ENCODE assay signal across 25 cellular contexts in genomic region chr20:32872266-32872665, GRCh38. TPM values are rescaled to one million over a fixed set of nuclear protein-coding genes. Genes with fewer than 3 reads are reported as not detected.
"Had no signal": no experiment of that assay in that cellular context is flagged by ENCODE, and none has a peak within 500 bp of the region (broad histone marks: within the 10 kb centered on the region; RNA-seq: fewer than 3 reads in every experiment).

No MANE protein-coding gene starts in this region.

- ATAC-seq: left colon; left ventricle myocardium superior; psoas muscle; stimulated activated effector memory CD8-positive, alpha-beta T cell treated with anti-CD3 and anti-CD28 coated beads, Interleukin-12 subunit alpha, Interleukin-12 subunit beta, amount 100 ng/mL, for 72 hours; stimulated activated naive CD8-positive, alpha-beta T cell treated with anti-CD3 and anti-CD28 coated beads, Interleukin-15, Interleukin-2, amounts not matched to agents 100 U/mL and 50 U/mL, for 24 hours had no signal

- DNase-seq: effector CD4-positive, alpha-beta T cell; foreskin melanocyte; head of caudate nucleus; left colon; left ventricle myocardium superior; mesendoderm; naive B cell; psoas muscle; retina; stimulated activated CD4-positive, alpha-beta T cell treated with anti-CD3 and anti-CD28 coated beads, Interleukin-4, amount 100 ng/mL, for 1 hour; stimulated activated CD8-positive, alpha-beta memory T cell treated with anti-CD3 and anti-CD28 coated beads, Interleukin-4, amount 100 ng/mL, for 48 hours; stimulated activated naive CD8-positive, alpha-beta T cell treated with anti-CD3 and anti-CD28 coated beads, Interleukin-15, Interleukin-2, amounts not matched to agents 100 U/mL and 50 U/mL, for 24 hours; tibial artery; upper lobe of left lung; uterus had no signal

- H3K36me3 ChIP-seq: suprapubic skin, upper lobe of left lung, uterus had no signal

- H3K4me3 ChIP-seq: coronary artery, hepatocyte, lung, psoas muscle, smooth muscle cell, suprapubic skin, tibial artery, upper lobe of left lung, uterus had no signal

- H3K27me3 ChIP-seq: hepatocyte, suprapubic skin, tibial artery, upper lobe of left lung, uterus had no signal

- H3K27ac ChIP-seq: coronary artery, hepatocyte, parathyroid adenoma, psoas muscle, suprapubic skin, tibial artery, upper lobe of left lung, uterus had no signal

- H3K4me1 ChIP-seq: parathyroid adenoma, psoas muscle, suprapubic skin, tibial artery, uterus had no signal

- H3K27ac Mint-ChIP-seq: nephron; stimulated activated effector memory CD8-positive, alpha-beta T cell treated with anti-CD3 and anti-CD28 coated beads, Interleukin-12 subunit alpha, Interleukin-12 subunit beta, amount 100 ng/mL, for 72 hours had no signal

- H3K36me3 Mint-ChIP-seq: stimulated activated effector memory CD8-positive, alpha-beta T cell treated with anti-CD3 and anti-CD28 coated beads, Interleukin-12 subunit alpha, Interleukin-12 subunit beta, amount 100 ng/mL, for 72 hours had no signal

- H3K9me3 ChIP-seq: psoas muscle, suprapubic skin, tibial artery, upper lobe of left lung, uterus had no signal

- H3K4me1 Mint-ChIP-seq: naive B cell, nephron had no signal

- H3K9ac ChIP-seq: parathyroid adenoma had no signal

- H3K27me3 Mint-ChIP-seq: naive B cell had no signal

- H3K4me3 Mint-ChIP-seq: nephron; stimulated activated effector memory CD8-positive, alpha-beta T cell treated with anti-CD3 and anti-CD28 coated beads, Interleukin-12 subunit alpha, Interleukin-12 subunit beta, amount 100 ng/mL, for 72 hours had no signal

- H3K9me3 Mint-ChIP-seq: naive B cell; nephron; stimulated activated effector memory CD8-positive, alpha-beta T cell treated with anti-CD3 and anti-CD28 coated beads, Interleukin-12 subunit alpha, Interleukin-12 subunit beta, amount 100 ng/mL, for 72 hours had no signal

- H3K4me2 ChIP-seq: hepatocyte, smooth muscle cell had no signal

RNA-seq across cellular contexts. Expression of gene EFCAB8, which starts 13.5 kb away (rescaled TPM):
- total RNA-seq: dermis microvascular lymphatic vessel endothelial cell, kidney epithelial cell, left ventricle myocardium superior had no signal
- polyA plus RNA-seq: hepatocyte had no signal
